7 cellular contexts compared by ENCODE assay signal in the genomic region with DNA sequence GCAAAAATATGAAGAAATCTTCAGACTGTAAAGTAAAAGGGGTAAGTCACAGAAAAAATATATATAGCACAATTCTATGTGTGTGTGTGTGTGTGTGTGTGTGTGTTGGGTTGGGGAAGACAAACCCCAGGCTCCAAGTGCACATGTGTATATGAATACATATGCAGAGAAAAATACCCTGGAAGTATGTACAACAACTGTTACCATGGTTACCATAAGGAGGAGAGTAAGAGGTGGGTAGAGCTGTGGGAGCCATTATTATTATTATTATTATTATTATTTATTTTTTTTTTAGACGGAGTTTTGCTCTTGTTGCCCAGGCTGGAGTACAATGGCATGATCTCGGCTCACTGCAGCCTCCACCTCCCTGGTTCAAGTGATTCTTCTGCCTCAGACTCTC.
"Had no signal": no experiment of that assay in that cellular context is flagged by ENCODE, and none has a peak within 500 bp of the region (broad histone marks: within the 10 kb centered on the region; RNA-seq: fewer than 3 reads in every experiment).

No MANE protein-coding gene starts in this region.

- FAIRE-seq: HepG2, HTR-8/SVneo had no signal

- H3K4me2 ChIP-seq: KMS-11 had no signal

- ATAC-seq: HepG2 had no signal

- H3K9ac ChIP-seq: KMS-11 had no signal

- H3K27ac ChIP-seq: HL-60, KMS-11 had no signal

- DNase-seq: IMR-90, KBM-7, KG1 had no signal
